21 cellular contexts compared by ENCODE assay signal in the genomic region with DNA sequence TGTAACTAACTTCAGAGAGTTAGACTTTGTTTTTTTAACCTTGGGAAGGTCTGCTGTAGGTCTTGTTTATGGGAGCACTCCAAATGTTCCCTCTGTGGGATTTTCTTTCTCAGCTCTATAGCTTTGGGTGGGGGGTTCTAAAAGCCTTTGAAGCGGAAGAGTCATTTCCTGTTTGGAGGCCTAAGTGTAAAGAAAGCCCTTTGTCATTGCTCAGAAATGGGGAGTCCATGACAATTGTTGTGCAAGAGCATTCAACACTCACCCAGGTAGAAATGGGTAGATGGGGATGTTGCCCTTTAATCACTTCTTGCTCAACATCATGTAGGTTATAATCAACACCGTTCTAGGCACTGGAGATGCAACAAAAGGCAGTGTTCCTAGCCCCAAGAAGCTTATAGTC. TPM values are rescaled to one million over a fixed set of nuclear protein-coding genes. Genes with fewer than 3 reads are reported as not detected.
DNase-seq lines count a peak whose midpoint lies in the region; ATAC-seq, FAIRE-seq and TF ChIP-seq lines count a peak whose summit lies in the region.
"Had no signal": no experiment of that assay in that cellular context is flagged by ENCODE, and none has a peak within 500 bp of the region (broad histone marks: within the 10 kb centered on the region; RNA-seq: fewer than 3 reads in every experiment).

No MANE protein-coding gene starts in this region.

- no peak overlapping the region for H3K4me3 Mint-ChIP-seq in T-helper 1 cell treated with Interleukin-12 subunit alpha and Interleukin-12 subunit beta and Interleukin-4 antibody, amounts not matched to agents 30 μg/mL and 1 μg/mL, for 36 hours
- H3K4me3 Mint-ChIP-seq: CD14-positive monocyte had no signal

- H3K4me2 ChIP-seq in DND-41 (ENCODE audit: insufficient read depth, low read length), result no peak overlapping the region

- DNase-seq in DND-41 (peak; percentile 38), iPS-NIHi7 (ENCODE audit: extremely low spot score) (peak; percentile 11), D721Med (ENCODE audit: insufficient read length, low spot score) (no peak), mesenteric fat pad (ENCODE audit: low spot score) (no peak)
- DNase-seq: ACHN, AML-193, COR-L47, DMS153, EL, Kasumi-1, NCI-H1417 treated with DMSO at 0.1 percent for 48 hours, NCI-H1930, NCI-H510A, NCI-H774, Right ventricle myocardium superior had no signal

- no peaks in the 10 kb centered on the region for H3K36me3 Mint-ChIP-seq in T-helper 1 cell treated with Interleukin-12 subunit alpha and Interleukin-12 subunit beta and Interleukin-4 antibody, amounts not matched to agents 30 μg/mL and 1 μg/mL, for 36 hours (ENCODE audit: low read depth)
- H3K36me3 Mint-ChIP-seq: CD14-positive monocyte had no signal

- peak overlapping the region; percentile 18 for H2AFZ ChIP-seq in DND-41 (ENCODE audit: low read depth, low read length)

- H3K4me1 ChIP-seq in DND-41 (ENCODE audit: insufficient read depth, low read length) (peaks cover 12% of the 10 kb centered on the region), HUES48 (ENCODE audit: control insufficient read depth, insufficient read depth, low read length) (peaks cover 14% of the 10 kb centered on the region)

- ATAC-seq in DND-41 (ENCODE audit: insufficient read depth, low read depth), result peak; percentile 89
- no peak for ATAC-seq in HG03108 (IDR thresholded peaks at IDR 0.05; ENCODE audit: unreplicated experiment)

- no peak for FAIRE-seq in D721Med (lab: Jason Lieb, UNC)
- FAIRE-seq: H54 had no signal

- no peak overlapping the region for H3K4me3 ChIP-seq in DND-41 (ENCODE audit: low read depth in 1 of 2, low read length in 2 of 2)
- no peak overlapping the region for H3K4me3 ChIP-seq in HUES48 (ENCODE audit: low read depth, low read length)
- H3K4me3 ChIP-seq: SK-N-MC had no signal

- H4K20me1 ChIP-seq in DND-41 (ENCODE audit: insufficient read depth, low read length), result no peaks in the 10 kb centered on the region

- peaks cover 15% of the 10 kb centered on the region for H3K9me3 Mint-ChIP-seq in T-helper 1 cell treated with Interleukin-12 subunit alpha and Interleukin-12 subunit beta and Interleukin-4 antibody, amounts not matched to agents 30 μg/mL and 1 μg/mL, for 36 hours

- H3K9ac ChIP-seq in DND-41 (ENCODE audit: low read depth, low read length) (no peak overlapping the region), HUES48 (ENCODE audit: low read depth, low read length) (no peak overlapping the region)

- peaks cover 23% of the 10 kb centered on the region for H3K4me1 Mint-ChIP-seq in T-helper 1 cell treated with Interleukin-12 subunit alpha and Interleukin-12 subunit beta and Interleukin-4 antibody, amounts not matched to agents 30 μg/mL and 1 μg/mL, for 36 hours (ENCODE audit: low read depth)

- H3K79me2 ChIP-seq in DND-41 (ENCODE audit: insufficient read depth, low read length), result no peaks in the 10 kb centered on the region

- peak overlapping the region; percentile 4 for H3K27ac Mint-ChIP-seq in T-helper 1 cell treated with Interleukin-12 subunit alpha and Interleukin-12 subunit beta and Interleukin-4 antibody, amounts not matched to agents 30 μg/mL and 1 μg/mL, for 36 hours
- H3K27ac Mint-ChIP-seq: CD14-positive monocyte had no signal

- H3K27me3 Mint-ChIP-seq in T-helper 1 cell treated with Interleukin-12 subunit alpha and Interleukin-12 subunit beta and Interleukin-4 antibody, amounts not matched to agents 30 μg/mL and 1 μg/mL, for 36 hours (ENCODE audit: low read depth), result no peaks in the 10 kb centered on the region

- H3K27ac ChIP-seq in DND-41 (ENCODE audit: low read length), result no peak overlapping the region; the same call in 1 of the 2 replicates
- H3K27ac ChIP-seq in HUES48 (ENCODE audit: low read depth, low read length), result peak overlapping the region; percentile 74
- H3K27ac ChIP-seq: SK-N-MC had no signal

- H3K9me3 ChIP-seq in DND-41 (ENCODE audit: insufficient read depth, low read length, severe bottlenecking) (no peaks in the 10 kb centered on the region), HUES48 (ENCODE audit: control insufficient read depth, insufficient read depth, low read length) (no peaks in the 10 kb centered on the region)

- H3K27me3 ChIP-seq in DND-41 (ENCODE audit: insufficient read depth, low read length, poor library complexity), result no peaks in the 10 kb centered on the region
- no peaks in the 10 kb centered on the region for H3K27me3 ChIP-seq in HUES48 (ENCODE audit: control insufficient read depth, insufficient read depth, low read length)

- TF ChIP-seq CTCF in DND-41 (IDR thresholded peaks at IDR 0.05; ENCODE audit: borderline replicate concordance, extremely low read depth, low read length, poor library complexity, severe bottlenecking), result no peak
- TF ChIP-seq CTCF in D721Med (IDR thresholded peaks at IDR 0.05; ENCODE audit: insufficient read depth, missing control alignments), result no peak

- H3K36me3 ChIP-seq in DND-41 (ENCODE audit: insufficient read depth, low read length), result no peaks in the 10 kb centered on the region
- H3K36me3 ChIP-seq in HUES48 (ENCODE audit: control insufficient read depth, insufficient read depth, low read length), result no peaks in the 10 kb centered on the region

RNA-seq across cellular contexts. Expression of a gene that starts 30.3 kb away (rescaled TPM):
- total RNA-seq in mesenteric fat pad, result 45.2 TPM

Comparison
In these comparisons a context has a peak if more than half of its experiments do, and no peak if none do; other contexts are left out.
1. DNase-seq: peak in DND-41 (single experiment) and iPS-NIHi7 (single experiment); none in D721Med (single experiment) and mesenteric fat pad (single experiment).